Comparison of ENCODE assay signal across 11 cellular contexts in the genomic region with DNA sequence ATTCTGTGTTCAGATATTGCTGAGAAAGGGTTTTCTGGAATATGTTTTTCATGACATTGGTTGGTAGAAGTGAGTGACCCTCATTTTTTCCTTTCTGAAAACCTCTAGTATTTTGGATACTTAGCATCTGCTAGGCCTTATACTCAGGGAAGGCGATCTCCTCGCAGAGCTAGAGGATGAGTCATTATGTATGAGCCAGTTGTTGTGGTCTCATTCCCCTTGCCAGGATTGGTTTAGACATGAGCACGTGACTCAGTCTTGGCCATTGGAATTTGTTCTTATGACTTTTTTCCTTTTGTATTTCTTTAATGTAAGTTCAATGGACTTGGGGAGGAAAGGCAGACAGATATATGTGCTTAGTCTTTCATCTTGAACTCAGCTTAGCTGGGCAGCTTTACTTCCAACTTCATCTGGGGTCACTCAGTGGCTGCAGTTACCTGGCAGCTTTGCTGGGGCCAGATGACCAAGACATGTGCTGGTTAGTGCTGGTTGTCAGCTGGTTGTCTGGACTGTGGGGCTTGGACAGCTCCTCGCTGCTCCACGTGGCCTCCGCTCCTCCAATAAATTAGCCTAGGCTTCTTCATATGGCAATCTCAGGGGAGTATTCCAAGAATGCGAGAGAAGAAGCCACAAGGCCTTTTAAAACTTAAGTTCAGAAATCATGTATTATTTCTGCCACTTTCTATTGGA.
DNase-seq lines count a peak whose midpoint lies in the region; TF ChIP-seq lines count a peak whose summit lies in the region.
"Had no signal": no experiment of that assay in that cellular context is flagged by ENCODE, and none has a peak within 500 bp of the region (broad histone marks: within the 10 kb centered on the region; RNA-seq: fewer than 3 reads in every experiment).

No MANE protein-coding gene starts in this region.

- peaks cover 0 to 8% (median 3%) of the 10 kb centered on the region in 8 donors for H3K9me3 Mint-ChIP-seq in CD4-positive, alpha-beta memory T cell

- no peak overlapping the region for H3K27ac ChIP-seq in CD4-positive, alpha-beta memory T cell (ENCODE audit: low read depth, low read length)

- H3K27me3 Mint-ChIP-seq in CD4-positive, alpha-beta memory T cell = peaks cover 5 to 6% of the 10 kb centered on the region in 2 donors

- H3K36me3 ChIP-seq in kidney epithelial cell (ENCODE audit: control insufficient read depth, insufficient read depth, low read length) = no peaks in the 10 kb centered on the region
- H3K36me3 ChIP-seq in CD4-positive, alpha-beta memory T cell (ENCODE audit: insufficient read depth, low read length) = no peaks in the 10 kb centered on the region

- intact Hi-C loops in head of caudate nucleus (cut with DNase I) = no loop called here
- intact Hi-C loops in CD4-positive, alpha-beta memory T cell (cut with micrococcal nuclease) = no loop called here

- H3K4me1 ChIP-seq in CD4-positive, alpha-beta memory T cell (ENCODE audit: insufficient read depth, low read length) = no peaks in the 10 kb centered on the region

- no peaks in the 10 kb centered on the region for H3K36me3 Mint-ChIP-seq in CD4-positive, alpha-beta memory T cell
- H3K36me3 Mint-ChIP-seq: CD8-positive, alpha-beta T cell had no signal

- no peaks in the 10 kb centered on the region for H3K4me1 Mint-ChIP-seq in CD4-positive, alpha-beta memory T cell

- TF ChIP-seq CTCF in astrocyte of the spinal cord (IDR thresholded peaks at IDR 0.05; ENCODE audit: low read depth, low read length) (no peak), kidney epithelial cell (IDR thresholded peaks at IDR 0.05; ENCODE audit: insufficient read depth, low read length, poor library complexity, severe bottlenecking) (no peak)

- CTCF ChIA-PET in CD4-positive, alpha-beta memory T cell (lab: Charles Lee; ENCODE audit: partially characterized antibody) = no interaction called here

- DNase-seq in DMS 273 treated with DMSO at 0.1 percent for 48 hours (lab: John Stamatoyannopoulos, UW) (peak; percentile 34), HT1080 (ENCODE audit: low read depth) (peak; percentile 91), astrocyte of the spinal cord (ENCODE audit: low read depth, low spot score) (peak; percentile 35), kidney epithelial cell (ENCODE audit: low read depth) (peak; percentile 12), head of caudate nucleus (no peak), DMS153 (lab: John Stamatoyannopoulos, UW) (no peak)
- no peak for DNase-seq in activated effector memory CD4-positive, alpha-beta T cell treated with anti-CD3 and anti-CD28 coated beads, Interleukin-2, amount 50 U/mL, for 16 hours
- DNase-seq in CD4-positive, alpha-beta memory T cell = no peak
- DNase-seq: activated T-cell treated with anti-CD3 and anti-CD28 coated beads, Interleukin-2, amount 50 U/mL, for 72 hours; CD8-positive, alpha-beta T cell; NCI-H1694 had no signal

- H3K9me3 ChIP-seq in CD4-positive, alpha-beta memory T cell (ENCODE audit: control insufficient read depth in 1 of 2, low read length in 2 of 2) = no peaks in the 10 kb centered on the region

- H3K4me3 ChIP-seq in astrocyte of the spinal cord (ENCODE audit: low read depth, low read length) (no peak overlapping the region), kidney epithelial cell (ENCODE audit: low read depth, low read length) (no peak overlapping the region)
- no peak overlapping the region for H3K4me3 ChIP-seq in CD4-positive, alpha-beta memory T cell (ENCODE audit: low read length in 2 of 2)

- POLR2A ChIA-PET in CD4-positive, alpha-beta memory T cell (lab: Charles Lee; ENCODE audit: partially characterized antibody) = no interaction called here

- no peak overlapping the region for H3K4me3 Mint-ChIP-seq in CD4-positive, alpha-beta memory T cell
- H3K4me3 Mint-ChIP-seq: activated T-cell treated with anti-CD3 and anti-CD28 coated beads, Interleukin-2, amount 50 U/mL, for 72 hours; CD8-positive, alpha-beta T cell had no signal

- no peak overlapping the region for H3K27ac Mint-ChIP-seq in CD4-positive, alpha-beta memory T cell
- H3K27ac Mint-ChIP-seq: activated T-cell treated with anti-CD3 and anti-CD28 coated beads, Interleukin-2, amount 50 U/mL, for 72 hours; CD8-positive, alpha-beta T cell had no signal

- no peaks in the 10 kb centered on the region for H3K27me3 ChIP-seq in kidney epithelial cell (ENCODE audit: control insufficient read depth, insufficient read depth, low read length)
- H3K27me3 ChIP-seq in CD4-positive, alpha-beta memory T cell (ENCODE audit: insufficient read depth, low read length) = no peaks in the 10 kb centered on the region

- in situ Hi-C loops in astrocyte of the spinal cord (cut with HindIII; ENCODE audit: low sequenced_read_pairs) = no loop called here

Comparison
In these comparisons a context has a peak if more than half of its experiments do, and no peak if none do; other contexts are left out.
1. DNase-seq: peak in DMS 273 treated with DMSO at 0.1 percent for 48 hours (single experiment), HT1080 (single experiment), astrocyte of the spinal cord (single experiment) and kidney epithelial cell (single experiment); none in activated effector memory CD4-positive, alpha-beta T cell treated with anti-CD3 and anti-CD28 coated beads, Interleukin-2, amount 50 U/mL, for 16 hours (single experiment), head of caudate nucleus (0 of 42), DMS153 (single experiment) and CD4-positive, alpha-beta memory T cell (0 of 5).